In genomic region chr1:153563339-153563952, GRCh38 we compare ENCODE assay signal across 18 cellular contexts. TPM values are rescaled to one million over a fixed set of nuclear protein-coding genes. Genes with fewer than 3 reads are reported as not detected.
A peak's percentile ranks its signal among the peaks of the same experiment; 100 is the strongest.
DNase-seq lines count a peak whose midpoint lies in the region; ATAC-seq, FAIRE-seq and TF ChIP-seq lines count a peak whose summit lies in the region.
"Had no signal": no experiment of that assay in that cellular context is flagged by ENCODE, and none has a peak within 500 bp of the region (broad histone marks: within the 10 kb centered on the region; RNA-seq: fewer than 3 reads in every experiment).

No MANE protein-coding gene starts in this region.

- H3K9me3 ChIP-seq in kidney (ENCODE audit: control insufficient read depth in 1 of 2, low read length in 2 of 2) = no peaks in the 10 kb centered on the region
- no peaks in the 10 kb centered on the region for H3K9me3 ChIP-seq in spleen
- H3K9me3 ChIP-seq: psoas muscle had no signal

- 77 to 92% (median 88%) methylated on average over 6 to 7 of the region's 7 CpGs for WGBS in spleen, 5 donors

- no peak for FAIRE-seq in kidney (lab: Jason Lieb, UNC)

- DNase-seq in DMS 273 (lab: John Stamatoyannopoulos, UW; ENCODE audit: unreplicated experiment) (peak; percentile 43), RWPE1 (ENCODE audit: low spot score) (no peak), kidney (peak; percentile 69), spleen (peak; percentile 49), NCI-H2196 treated with DMSO at 0.1 percent for 48 hours (lab: John Stamatoyannopoulos, UW; ENCODE audit: unreplicated experiment) (no peak), KBM-7 (no peak), AML-193 (lab: John Stamatoyannopoulos, UW) (no peak)
- DNase-seq: activated naive CD8-positive, alpha-beta T cell treated with anti-CD3 and anti-CD28 coated beads, Interleukin-2, amount 10 ng/mL, durations not matched to agents 7 days and 5 days; brain microvascular endothelial cell; cortex of kidney; foreskin fibroblast; hypothalamus; NCI-H1436; stimulated activated CD8-positive, alpha-beta memory T cell treated with anti-CD3 and anti-CD28 coated beads, Interleukin-4, amount 100 ng/mL, for 48 hours had no signal

- intact Hi-C loops in kidney (cut with DNase I) (no loop called here), spleen (cut with DNase I; ENCODE audit: low total_unique reads) (loop anchor here (10.0 kb wide), 1 partner anchor 209 kb away; the partner anchor contains the start of gene S100A9)

- H3K9ac ChIP-seq in kidney (ENCODE audit: low read length in 2 of 2) = peak overlapping the region; percentile 29 to 87

- TF ChIP-seq CTCF in RWPE1 (conservative IDR thresholded peaks at IDR 0.05; ENCODE audit: low read depth) (no peak), kidney (IDR thresholded peaks at IDR 0.05; ENCODE audit: borderline replicate concordance, extremely low read depth, insufficient read depth) (no peak), spleen (IDR thresholded peaks at IDR 0.05 in 8 of 11, conservative IDR thresholded peaks at IDR 0.05 in 3 of 11) (no peak)

- H3K4me3 ChIP-seq in kidney (ENCODE audit: low read length in 2 of 2) = peak overlapping the region; percentile 31 to 44
- no peak overlapping the region for H3K4me3 ChIP-seq in spleen
- H3K4me3 ChIP-seq: psoas muscle had no signal

- peak overlapping the region; percentile 100 for H3K27ac ChIP-seq in RWPE1
- peak overlapping the region; percentile 56 to 78 for H3K27ac ChIP-seq in kidney (ENCODE audit: low read depth in 2 of 2, low read length in 2 of 2)
- H3K27ac ChIP-seq in spleen = no peak overlapping the region
- H3K27ac ChIP-seq: brain microvascular endothelial cell, psoas muscle had no signal

- H3K27me3 ChIP-seq in spleen (replicated peaks in 1 of 7) = no peaks in the 10 kb centered on the region
- H3K27me3 ChIP-seq: brain microvascular endothelial cell had no signal

- CTCF ChIA-PET in RWPE1 (lab: Yijun Ruan, JAX) = interaction anchor here (0.7 kb wide), 1 partner anchor 10 kb away, joined by 4 read pairs; no protein-coding TSS in a partner anchor

- ATAC-seq in GM19463 (IDR thresholded peaks at IDR 0.05; ENCODE audit: unreplicated experiment) = no peak
- ATAC-seq: natural killer cell treated with Interleukin-12 subunit alpha and Interleukin-12 subunit beta and Interleukin-15 and Interleukin-18, amount 100 ng/mL, for 72 hours; psoas muscle had no signal

- POLR2A ChIA-PET in RWPE1 (lab: Yijun Ruan, JAX; ENCODE audit: low non-redundant PET) = interaction anchor here (1.4 to 2.1 kb wide), 4 partner anchors 19 to 48 kb away, joined by 3 to 21 read pairs (median 6); partner anchors contain the start of gene S100A6

- H3K4me1 ChIP-seq in kidney (ENCODE audit: control insufficient read depth in 1 of 2, insufficient read depth in 1 of 2, low read depth in 1 of 2, low read length in 2 of 2) (peaks cover 19 to 24% of the 10 kb centered on the region in 2 donors), spleen (peaks cover 19 to 45% (median 30%) of the 10 kb centered on the region in 6 donors)

- no peaks in the 10 kb centered on the region for H3K36me3 ChIP-seq in kidney (ENCODE audit: control insufficient read depth in 1 of 2, insufficient read depth in 2 of 2, low read length in 2 of 2)
- H3K36me3 ChIP-seq in spleen = no peaks in the 10 kb centered on the region
- H3K36me3 ChIP-seq: brain microvascular endothelial cell had no signal

- in situ Hi-C loops in KBM-7 (cut with MboI; ENCODE audit: low pct_unique_long_range_greater_than_20kb, low sequenced_read_pairs) = loop anchor here (10.0 kb wide), 1 partner anchor 49 kb away; no protein-coding TSS in a partner anchor

- TF ChIP-seq POLR2A in spleen (IDR thresholded peaks at IDR 0.05) = no peak

RNA-seq across cellular contexts. Expression of gene S100A2, which starts 2.2 kb away (rescaled TPM):
- total RNA-seq in kidney = 152 TPM
- polyA plus RNA-seq in kidney (ENCODE audit: insufficient read depth, low read depth, low replicate concordance) = 416 TPM
- total RNA-seq in spleen = under 1 TPM in 2 of 7 donors, not detected in 5; 0.60 to 0.97 TPM
- polyA plus RNA-seq in spleen = 1 to 10 TPM in 2 of 3 donors, under 1 TPM in 1; 0.61 to 5.2 (median 2.8) TPM
- total RNA-seq: activated naive CD8-positive, alpha-beta T cell treated with anti-CD3 and anti-CD28 coated beads, Interleukin-2, amount 10 ng/mL, durations not matched to agents 7 days and 5 days had no signal

RNA-seq across cellular contexts. Expression of gene S100A3, which starts 14.4 kb away (rescaled TPM):
- 8.4 TPM for total RNA-seq in kidney
- 2.5 TPM for polyA plus RNA-seq in kidney (ENCODE audit: insufficient read depth, low read depth, low replicate concordance)
- total RNA-seq in spleen = 1 to 10 TPM in 2 of 7 donors, under 1 TPM in 1, not detected in 4; 0.44 to 1.3 (median 1.0) TPM
- 1 to 10 TPM; 1.1 to 2.6 (median 2.2) TPM for polyA plus RNA-seq in spleen
- total RNA-seq: activated naive CD8-positive, alpha-beta T cell treated with anti-CD3 and anti-CD28 coated beads, Interleukin-2, amount 10 ng/mL, durations not matched to agents 7 days and 5 days; mesothelial cell of epicardium; natural killer cell treated with Interleukin-12 subunit alpha and Interleukin-12 subunit beta and Interleukin-15 and Interleukin-18, amount 100 ng/mL, for 72 hours had no signal

RNA-seq across cellular contexts. Expression of gene S100A4, which starts 17.8 kb away (rescaled TPM):
- total RNA-seq in kidney (141 TPM), spleen (100 to 1,000 TPM; 161 to 521 (median 309) TPM)
- polyA plus RNA-seq in kidney (ENCODE audit: insufficient read depth, low read depth, low replicate concordance) (204 TPM), spleen (100 to 1,000 TPM; 309 to 755 (median 572) TPM)

RNA-seq across cellular contexts. Expression of gene S100A5, which starts 22.7 kb away (rescaled TPM):
- 0.91 TPM for total RNA-seq in kidney
- 1.9 TPM for polyA plus RNA-seq in kidney (ENCODE audit: insufficient read depth, low read depth, low replicate concordance)
- 1 to 10 TPM in 1 of 7 donors, not detected in 6; 2.8 TPM for total RNA-seq in spleen
- polyA plus RNA-seq in spleen = under 1 TPM in 2 of 3 donors, not detected in 1; 0.32 to 0.46 TPM
- total RNA-seq: mesothelial cell of epicardium; natural killer cell treated with Interleukin-12 subunit alpha and Interleukin-12 subunit beta and Interleukin-15 and Interleukin-18, amount 100 ng/mL, for 72 hours; psoas muscle had no signal
- polyA plus RNA-seq: psoas muscle had no signal

RNA-seq across cellular contexts. Expression of gene S100A6, which starts 27.7 kb away (rescaled TPM):
- 1,542 TPM for total RNA-seq in kidney
- polyA plus RNA-seq in kidney (ENCODE audit: insufficient read depth, low read depth, low replicate concordance) = 1,580 TPM
- total RNA-seq in spleen = 100 to 1,000 TPM; 121 to 403 (median 193) TPM
- 100 to 1,000 TPM; 578 to 779 (median 653) TPM for polyA plus RNA-seq in spleen

Comparison
In these comparisons a context has a peak if more than half of its experiments do, and no peak if none do; other contexts are left out.
1. DNase-seq: peak in DMS 273 (single experiment), kidney (single experiment) and spleen (single experiment); none in RWPE1 (single experiment), NCI-H2196 treated with DMSO at 0.1 percent for 48 hours (single experiment), KBM-7 (single experiment) and AML-193 (0 of 2).
2. H3K27ac ChIP-seq: peak in RWPE1 (single experiment) and kidney (2 of 2); none in spleen (0 of 8).
3. H3K4me3 ChIP-seq: peak in kidney (2 of 2); none in spleen (0 of 8).
4. RNA of gene S100A2, which starts 2.2 kb away (total RNA-seq): 152 TPM in kidney (single experiment); 0.60 to 0.97 TPM in spleen; every median in the first group is over 10 times any median in the second.